ENCODE assay signal across 8 cellular contexts in genomic region chr6:157760589-157761330, GRCh38.
DNase-seq lines count a peak whose midpoint lies in the region; ATAC-seq, FAIRE-seq and TF ChIP-seq lines count a peak whose summit lies in the region.

No MANE protein-coding gene starts in this region.

- H3K27me3 Mint-ChIP-seq in CD4-positive, alpha-beta T cell, result no peaks in the 10 kb centered on the region
- no peaks in the 10 kb centered on the region for H3K27me3 Mint-ChIP-seq in T-cell

- DNase-seq in CD4-positive, alpha-beta T cell, result peak in 3 of 10 experiments; percentile 15 to 39 (median 18)
- DNase-seq in T-cell, result peak in 4 of 34 experiments; percentile 24 to 45 (median 41)
- peak; percentile 95 for DNase-seq in endothelial cell of umbilical vein (ENCODE audit: low read depth, low spot score)
- DNase-seq in transverse colon, result no peak
- DNase-seq in tibial nerve (ENCODE audit: low spot score in 2 of 2), result no peak
- DNase-seq in posterior vena cava (ENCODE audit: low spot score), result no peak
- DNase-seq in GM12892 (ENCODE audit: insufficient read length), result no peak

- H3K27me3 ChIP-seq in CD4-positive, alpha-beta T cell (ENCODE audit: control insufficient read depth, insufficient read depth, low read length), result no peaks in the 10 kb centered on the region
- H3K27me3 ChIP-seq in endothelial cell of umbilical vein (ENCODE audit: control insufficient read depth in 2 of 2, insufficient read depth in 2 of 2, low read length in 2 of 2) (no peaks in the 10 kb centered on the region), transverse colon (no peaks in the 10 kb centered on the region), tibial nerve (no peaks in the 10 kb centered on the region)

- no peaks in the 10 kb centered on the region for H3K79me2 ChIP-seq in endothelial cell of umbilical vein (ENCODE audit: control insufficient read depth, insufficient read depth, low read length)

- H3K4me1 ChIP-seq in endothelial cell of umbilical vein (ENCODE audit: control insufficient read depth, extremely low read depth, insufficient read depth, low read length) (peaks cover 72% of the 10 kb centered on the region), transverse colon (peaks cover 34 to 62% (median 50%) of the 10 kb centered on the region in 4 donors), tibial nerve (peaks cover 0 to 64% (median 48%) of the 10 kb centered on the region in 4 donors)

- H3K27ac Mint-ChIP-seq in CD4-positive, alpha-beta T cell, result peak overlapping the region; percentile 87
- H3K27ac Mint-ChIP-seq in T-cell, result peak overlapping the region; percentile 76 to 77

- dilution Hi-C loops in endothelial cell of umbilical vein (cut with MboI; ENCODE audit: extremely low pct_ligation_motif_present, low sequenced_read_pairs), result no loop called here

- no peaks in the 10 kb centered on the region for H3K9me3 Mint-ChIP-seq in CD4-positive, alpha-beta T cell
- H3K9me3 Mint-ChIP-seq in T-cell, result no peaks in the 10 kb centered on the region

- no TSS peak for BruUV-seq in endothelial cell of umbilical vein (replicated peaks; lab: Mats Ljungman, UMichigan)

- H4K20me1 ChIP-seq in endothelial cell of umbilical vein (replicated peaks; ENCODE audit: control insufficient read depth, extremely low read depth, insufficient read depth, low read length), result no peaks in the 10 kb centered on the region

- FAIRE-seq in endothelial cell of umbilical vein (lab: Jason Lieb, UNC) (no peak), GM12892 (lab: Jason Lieb, UNC) (no peak)

- peak overlapping the region; percentile 66 for H3K9ac ChIP-seq in endothelial cell of umbilical vein (replicated peaks; ENCODE audit: extremely low read depth, insufficient read depth, low read length)

- CTCF ChIA-PET in CD4-positive, alpha-beta T cell (lab: Charles Lee), result interaction anchor here (0.9 to 2.3 kb wide), 5 partner anchors 34 to 266 kb away, joined by 3 to 6 read pairs (median 3); no protein-coding TSS in a partner anchor
- CTCF ChIA-PET in T-cell (lab: Charles Lee), result interaction anchor here (0.6 to 2.7 kb wide), 3 partner anchors 14 to 266 kb away, joined by 5 to 12 read pairs (median 9); no protein-coding TSS in a partner anchor
- CTCF ChIA-PET in endothelial cell of umbilical vein (lab: Charles Lee), result interaction anchor here (1.0 to 10.6 kb wide), 5 partner anchors 106 to 446 kb away, joined by 3 to 235 read pairs (median 3); no protein-coding TSS in a partner anchor

- H3K4me3 ChIP-seq in endothelial cell of umbilical vein (replicated peaks in 1 of 3; ENCODE audit: insufficient read depth in 1 of 3, low read depth in 1 of 3, low read length in 3 of 3), result peak overlapping the region in 1 of 3 experiments; percentile 3
- no peak overlapping the region for H3K4me3 ChIP-seq in transverse colon
- H3K4me3 ChIP-seq in tibial nerve, result no peak overlapping the region

- no peak for ATAC-seq in CD4-positive, alpha-beta T cell (ENCODE audit: poor library complexity)
- ATAC-seq in HG02763 (IDR thresholded peaks at IDR 0.05; ENCODE audit: unreplicated experiment) (peak; percentile 3), T-cell (replicated peaks in 1 of 4) (no peak)

- no peak overlapping the region for H3K27ac ChIP-seq in CD4-positive, alpha-beta T cell (ENCODE audit: low read depth, low read length)
- H3K27ac ChIP-seq in endothelial cell of umbilical vein (ENCODE audit: insufficient read depth, low read depth, low read length) (peak overlapping the region; percentile 76), transverse colon (peak overlapping the region; percentile 22 to 57 (median 42)), tibial nerve (peak overlapping the region in 2 of 4 donors; percentile 44 to 50)

- 60 to 75% methylated on average over 5 to 7 of the region's 7 CpGs for WGBS in transverse colon (ENCODE audit: low coverage in 1 of 2), 2 donors
- 57 to 61% methylated on average over 6 to 7 of the region's 7 CpGs for WGBS in tibial nerve, 2 donors

- H2AFZ ChIP-seq in endothelial cell of umbilical vein (ENCODE audit: low read depth, low read length), result peak overlapping the region; percentile 1

- peaks cover 79% of the 10 kb centered on the region for H3K4me1 Mint-ChIP-seq in CD4-positive, alpha-beta T cell (ENCODE audit: low read depth)
- peaks cover 83 to 91% (median 88%) of the 10 kb centered on the region in 3 donors for H3K4me1 Mint-ChIP-seq in T-cell

- TF ChIP-seq EP300 in transverse colon (IDR thresholded peaks at IDR 0.05; ENCODE audit: low read depth) (no peak), tibial nerve (IDR thresholded peaks at IDR 0.05) (no peak)

- in situ Hi-C loops in transverse colon (cut with MboI; ENCODE audit: low pct_ligation_motif_present in 1 of 4, low pct_unique_long_range_greater_than_20kb in 1 of 4, low sequenced_read_pairs in 3 of 4), result loop anchor here in 3 of 4 donors (5.0 to 25.0 kb wide), 3 partner anchors 54 to 302 kb away; no protein-coding TSS in a partner anchor

- H3K4me2 ChIP-seq in endothelial cell of umbilical vein (ENCODE audit: insufficient read depth, low read length), result peak overlapping the region; percentile 69

- H3K36me3 ChIP-seq in endothelial cell of umbilical vein (ENCODE audit: control insufficient read depth in 2 of 2, extremely low read depth in 1 of 2, insufficient read depth in 2 of 2, low read length in 2 of 2), result no peaks in the 10 kb centered on the region
- no peaks in the 10 kb centered on the region for H3K36me3 ChIP-seq in transverse colon
- H3K36me3 ChIP-seq in tibial nerve, result no peaks in the 10 kb centered on the region

- H3K9me1 ChIP-seq in endothelial cell of umbilical vein (replicated peaks; ENCODE audit: control insufficient read depth, extremely low read depth, insufficient read depth, low read length), result no peaks in the 10 kb centered on the region

- POLR2A ChIA-PET in CD4-positive, alpha-beta T cell (lab: Charles Lee), result interaction anchor here (1.8 kb wide), 1 partner anchor 61 kb away, joined by 5 read pairs; no protein-coding TSS in a partner anchor
- POLR2A ChIA-PET in T-cell (lab: Charles Lee), result no interaction called here
- POLR2A ChIA-PET in endothelial cell of umbilical vein (lab: Charles Lee), result no interaction called here

- H3K36me3 Mint-ChIP-seq in CD4-positive, alpha-beta T cell (ENCODE audit: low read depth), result no peaks in the 10 kb centered on the region
- no peaks in the 10 kb centered on the region for H3K36me3 Mint-ChIP-seq in T-cell

- peak overlapping the region; percentile 52 for H3K4me3 Mint-ChIP-seq in CD4-positive, alpha-beta T cell
- H3K4me3 Mint-ChIP-seq in T-cell, result peak overlapping the region; percentile 22 to 68 (median 22)

- TF ChIP-seq CTCF in CD4-positive, alpha-beta T cell (IDR thresholded peaks at IDR 0.05), result no peak
- TF ChIP-seq CTCF in endothelial cell of umbilical vein (IDR thresholded peaks at IDR 0.05; ENCODE audit: extremely low read depth in 1 of 2, insufficient read depth in 1 of 2, low read depth in 1 of 2, low read length in 2 of 2) (no peak), transverse colon (IDR thresholded peaks at IDR 0.05) (no peak), tibial nerve (IDR thresholded peaks at IDR 0.05) (no peak)

- H3K9me3 ChIP-seq in CD4-positive, alpha-beta T cell (ENCODE audit: control insufficient read depth, low read length), result no peaks in the 10 kb centered on the region
- H3K9me3 ChIP-seq in endothelial cell of umbilical vein (replicated peaks; ENCODE audit: control insufficient read depth, insufficient read depth, low read length) (no peaks in the 10 kb centered on the region), transverse colon (no peaks in the 10 kb centered on the region), tibial nerve (no peaks in the 10 kb centered on the region)

- TF ChIP-seq POLR2A in endothelial cell of umbilical vein (IDR thresholded peaks at IDR 0.05; ENCODE audit: low read depth, low read length) (no peak), transverse colon (IDR thresholded peaks at IDR 0.05) (no peak), tibial nerve (IDR thresholded peaks at IDR 0.05) (no peak), GM12892 (IDR thresholded peaks at IDR 0.05; ENCODE audit: low read depth, low read length) (no peak)

- intact Hi-C loops in CD4-positive, alpha-beta T cell (cut with DNase I, micrococcal nuclease), result loop anchor here (1.0 to 2.0 kb wide), 2 partner anchors 62 to 64 kb away; partner anchors contain the start of gene SNX9 (in 1 of the 2)
- intact Hi-C loops in endothelial cell of umbilical vein (cut with micrococcal nuclease), result loop anchor here (1.0 to 5.0 kb wide), 5 partner anchors 222 to 797 kb away; partner anchors contain the start of gene SYNJ2
- intact Hi-C loops in transverse colon (cut with DNase I; ENCODE audit: low total_unique reads), result no loop called here
- intact Hi-C loops in posterior vena cava (cut with DNase I), result no loop called here

TF ChIP-seq in endothelial cell of umbilical vein, 7 proteins besides CTCF, POLR2A, EP300 and RAD21:
- no peak for TF ChIP-seq GATA2 (IDR thresholded peaks at IDR 0.05; ENCODE audit: insufficient read depth, insufficient read length, low read depth, low read length)
- peak; percentile 87 for TF ChIP-seq JUN (IDR thresholded peaks at IDR 0.05; ENCODE audit: borderline replicate concordance, insufficient read depth, insufficient read length, low read depth)
- TF ChIP-seq MAX (IDR thresholded peaks at IDR 0.05; ENCODE audit: insufficient read depth, insufficient read length), result no peak
- no peak for TF ChIP-seq MYC (IDR thresholded peaks at IDR 0.05; ENCODE audit: low read depth, low read length)
- no peak for TF ChIP-seq POLR2AphosphoS5 (IDR thresholded peaks at IDR 0.05; ENCODE audit: insufficient read depth, low read depth, low read length)
- peak; percentile 90 for TF ChIP-seq FOS (IDR thresholded peaks at IDR 0.05; ENCODE audit: borderline replicate concordance, insufficient read depth, low read length)
- no peak for TF ChIP-seq EZH2 (IDR thresholded peaks at IDR 0.05; ENCODE audit: borderline replicate concordance, low read depth, low read length, severe bottlenecking)

Comparison
In these comparisons a context has a peak if more than half of its experiments do, and no peak if none do; other contexts are left out.
1. intact Hi-C loops: an anchor here in CD4-positive, alpha-beta T cell (1.0 to 2.0 kb wide) and endothelial cell of umbilical vein (1.0 to 5.0 kb wide); none called in transverse colon and posterior vena cava.